Comparison of ENCODE assay signal across 9 cellular contexts in genomic region chr3:138609898-138610266, GRCh38. TPM values are rescaled to one million over a fixed set of nuclear protein-coding genes. Genes with fewer than 3 reads are reported as not detected.
DNase-seq lines count a peak whose midpoint lies in the region; ATAC-seq and TF ChIP-seq lines count a peak whose summit lies in the region.
"Had no signal": no experiment of that assay in that cellular context is flagged by ENCODE, and none has a peak within 500 bp of the region (broad histone marks: within the 10 kb centered on the region; RNA-seq: fewer than 3 reads in every experiment).

No MANE protein-coding gene starts in this region.

- TSS peak; percentile 65 for BruUV-seq in Caco-2 (replicated peaks; lab: Mats Ljungman, UMichigan)

- TF ChIP-seq CTCF in Caco-2 (IDR thresholded peaks at IDR 0.05; ENCODE audit: insufficient read depth in 1 of 2, low read depth in 1 of 2, low read length in 1 of 2, severe bottlenecking in 1 of 2, unreplicated experiment in 1 of 2) (no peak), MM.1S (IDR thresholded peaks at IDR 0.05; ENCODE audit: low read length) (no peak), psoas muscle (IDR thresholded peaks at IDR 0.05) (no peak)

- peak overlapping the region; percentile 94 for H3K27ac Mint-ChIP-seq in Caco-2 (ENCODE audit: unreplicated experiment)
- H3K27ac Mint-ChIP-seq in effector memory CD8-positive, alpha-beta T cell = peak overlapping the region; percentile 97 to 100

- intact Hi-C loops in Caco-2 (cut with micrococcal nuclease; ENCODE audit: unreplicated experiment) = loop anchor here (2.0 kb wide), 1 partner anchor 253 kb away; no protein-coding TSS in a partner anchor
- intact Hi-C loops in psoas muscle (cut with DNase I) = loop anchor here (2.0 to 10.0 kb wide), 2 partner anchors 15 to 225 kb away; partner anchors contain the start of genes PIK3CB (in 2 of the 2) and CEP70 (in 1 of the 2)

- H3K79me2 ChIP-seq in MM.1S (ENCODE audit: low read length) = peaks cover 10% of the 10 kb centered on the region

- H3K9me3 ChIP-seq in Caco-2 = no peaks in the 10 kb centered on the region
- no peaks in the 10 kb centered on the region for H3K9me3 ChIP-seq in MM.1S (replicated peaks; ENCODE audit: insufficient read depth, low read length)
- H3K9me3 ChIP-seq in psoas muscle = no peaks in the 10 kb centered on the region

- no peak for DNase-seq in Caco-2
- no peak for DNase-seq in MM.1S
- DNase-seq in effector memory CD8-positive, alpha-beta T cell = no peak
- no peak for DNase-seq in psoas muscle
- no peak for DNase-seq in NCI-H1092 (lab: John Stamatoyannopoulos, UW)
- DNase-seq in NCI-H1105 treated with DMSO at 0.1 percent for 48 hours (lab: John Stamatoyannopoulos, UW) = no peak

- CTCF ChIA-PET in Caco-2 (lab: Charles Lee) = interaction anchor here (0.6 kb wide), 1 partner anchor 305 kb away, joined by 4 read pairs; no protein-coding TSS in a partner anchor

- peak overlapping the region; percentile 79 for H3K4me2 ChIP-seq in MM.1S (ENCODE audit: low read depth, low read length)

- H3F3A ChIP-seq in MM.1S (ENCODE audit: insufficient read depth, low read length) = peaks cover 3% of the 10 kb centered on the region; the same call in 1 of the 2 replicates

- peaks cover 4% of the 10 kb centered on the region for H3K27me3 Mint-ChIP-seq in Caco-2 (ENCODE audit: insufficient read depth, unreplicated experiment)
- peaks cover 0 to 5% of the 10 kb centered on the region in 2 donors for H3K27me3 Mint-ChIP-seq in effector memory CD8-positive, alpha-beta T cell

- H4K20me1 ChIP-seq in MM.1S (ENCODE audit: insufficient read depth, low read length) = no peaks in the 10 kb centered on the region

- H3K4me3 ChIP-seq in Caco-2 (ENCODE audit: low read depth, low read length) (peak overlapping the region; percentile 77), MM.1S (ENCODE audit: low read length) (peak overlapping the region; percentile 64), psoas muscle (peak overlapping the region; percentile 85)

- H3K27ac ChIP-seq in MM.1S (ENCODE audit: low read length) = no peak overlapping the region
- H3K27ac ChIP-seq in psoas muscle = peak overlapping the region; percentile 92
- H3K27ac ChIP-seq: HL-60 had no signal

- peak overlapping the region; percentile 60; the same call in 1 of the 2 replicates for H2AFZ ChIP-seq in MM.1S (ENCODE audit: low read length)

- no peaks in the 10 kb centered on the region for H3K9me3 Mint-ChIP-seq in Caco-2 (ENCODE audit: unreplicated experiment)
- peaks cover 0 to 2% of the 10 kb centered on the region in 2 donors for H3K9me3 Mint-ChIP-seq in effector memory CD8-positive, alpha-beta T cell

- POLR2A ChIA-PET in Caco-2 (lab: Charles Lee) = no interaction called here

- H3K9me2 ChIP-seq in MM.1S (replicated peaks; ENCODE audit: insufficient read depth, low read length) = no peaks in the 10 kb centered on the region

- H3K36me3 ChIP-seq in Caco-2 (ENCODE audit: control insufficient read depth, insufficient read depth, low read length) (no peaks in the 10 kb centered on the region), MM.1S (replicated peaks; ENCODE audit: insufficient read depth, low read length) (no peaks in the 10 kb centered on the region), psoas muscle (ENCODE audit: insufficient read depth in 1 of 2, low read depth in 1 of 2) (peaks cover 2% of the 10 kb centered on the region in 2 donors)

- ATAC-seq in effector memory CD8-positive, alpha-beta T cell (replicated peaks) = no peak
- no peak for ATAC-seq in psoas muscle
- ATAC-seq in GM18519 (IDR thresholded peaks at IDR 0.05; ENCODE audit: low FRiP score, unreplicated experiment) = no peak
- ATAC-seq in GM19467 (IDR thresholded peaks at IDR 0.05; ENCODE audit: unreplicated experiment) = no peak

- H3K27me3 ChIP-seq in Caco-2 (replicated peaks; ENCODE audit: control insufficient read depth, insufficient read depth, low read length) (no peaks in the 10 kb centered on the region), MM.1S (replicated peaks; ENCODE audit: insufficient read depth, low read length) (no peaks in the 10 kb centered on the region), psoas muscle (ENCODE audit: insufficient read depth in 3 of 3, low read length in 2 of 3) (no peaks in the 10 kb centered on the region)

- H3K36me3 Mint-ChIP-seq in Caco-2 (ENCODE audit: insufficient read depth, unreplicated experiment) = peaks cover 7% of the 10 kb centered on the region
- H3K36me3 Mint-ChIP-seq in effector memory CD8-positive, alpha-beta T cell (ENCODE audit: insufficient read depth) = peaks cover 42% of the 10 kb centered on the region

- no peaks in the 10 kb centered on the region; the same call in 1 of the 2 replicates for H3K4me1 ChIP-seq in Caco-2
- no peaks in the 10 kb centered on the region for H3K4me1 ChIP-seq in MM.1S (ENCODE audit: low read length)
- peaks cover 14% of the 10 kb centered on the region for H3K4me1 ChIP-seq in psoas muscle

- H3K9ac ChIP-seq in MM.1S (ENCODE audit: low read length) = no peak overlapping the region

- H3K4me3 Mint-ChIP-seq in Caco-2 (ENCODE audit: unreplicated experiment) = peak overlapping the region; percentile 91
- peak overlapping the region; percentile 76 to 94 for H3K4me3 Mint-ChIP-seq in effector memory CD8-positive, alpha-beta T cell

- peaks cover 15% of the 10 kb centered on the region for H3K4me1 Mint-ChIP-seq in Caco-2 (ENCODE audit: low read depth, unreplicated experiment)
- peaks cover 10 to 11% of the 10 kb centered on the region in 2 donors for H3K4me1 Mint-ChIP-seq in effector memory CD8-positive, alpha-beta T cell (ENCODE audit: low read depth in 2 of 2)

- 66 to 75% (median 68%) methylated on average over 6 of the region's 6 CpGs for WGBS in psoas muscle, 3 donors

RNA-seq across cellular contexts. Expression of gene FAIM, which starts 1.3 kb away (rescaled TPM):
- total RNA-seq in Caco-2 (2022) (19.4 and 22.5 TPM in 2 replicates), psoas muscle (1 to 10 TPM; 2.1 to 3.1 (median 2.3) TPM)
- polyA plus RNA-seq in psoas muscle = 1 to 10 TPM; 2.2 to 3.5 (median 2.5) TPM

RNA-seq across cellular contexts. Expression of gene CEP70, which starts 15.8 kb away (rescaled TPM):
- total RNA-seq in Caco-2 (2022) (18.5 and 25.0 TPM in 2 replicates), psoas muscle (10 to 100 TPM; 21.4 to 30.4 (median 24.0) TPM)
- 10 to 100 TPM in 1 of 3 donors, 1 to 10 TPM in 2; 4.1 to 12.1 (median 7.1) TPM for polyA plus RNA-seq in psoas muscle
